ENCODE assay signal across 23 cellular contexts in the genomic region with DNA sequence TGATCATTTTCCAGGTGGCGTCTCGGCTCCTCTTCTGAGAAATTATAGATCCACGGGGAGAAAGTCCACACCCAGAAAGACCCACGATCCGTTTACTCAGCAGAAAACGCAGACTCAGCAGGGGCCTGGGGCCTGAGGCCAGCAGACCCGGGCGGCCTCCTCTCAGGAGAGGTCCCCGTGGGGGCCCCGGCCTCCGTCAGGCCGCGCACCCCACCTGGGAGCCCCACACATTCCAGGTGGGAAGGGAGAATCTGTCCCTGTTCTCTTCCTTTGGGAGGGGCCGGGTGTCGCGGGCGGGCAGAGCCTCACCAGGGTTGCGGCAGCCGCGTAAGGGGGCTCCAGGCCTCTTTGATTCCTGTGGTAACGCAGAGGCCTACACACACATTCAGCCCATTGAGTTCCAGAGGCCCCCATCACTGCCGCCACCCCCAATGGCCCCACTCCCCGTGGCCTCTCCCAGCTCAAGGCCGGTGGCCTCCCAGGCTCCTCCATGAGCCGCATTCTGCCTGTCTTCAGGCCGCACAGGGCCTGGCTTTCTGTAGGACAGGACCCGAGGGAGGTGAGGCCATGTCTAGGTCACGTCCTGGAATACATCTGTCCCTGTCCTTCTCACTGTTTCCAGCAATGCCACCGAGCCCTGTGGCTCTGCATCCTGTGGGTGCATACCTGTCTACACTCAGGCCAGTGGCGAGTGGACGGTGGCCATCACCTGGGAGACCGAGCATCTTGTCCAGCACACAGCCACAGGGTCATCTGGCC. TPM values are rescaled to one million over a fixed set of nuclear protein-coding genes. Genes with fewer than 3 reads are reported as not detected.
"Had no signal": no experiment of that assay in that cellular context is flagged by ENCODE, and none has a peak within 500 bp of the region (broad histone marks: within the 10 kb centered on the region; RNA-seq: fewer than 3 reads in every experiment).

No MANE protein-coding gene starts in this region.

- ATAC-seq: activated CD4-positive, alpha-beta T cell treated with anti-CD3 and anti-CD28 coated beads for 36 hours; gastrocnemius medialis; stimulated activated memory B cell treated with anti-CD40 and anti-IgM and Interleukin-4, amounts not matched to agents 10 μg/mL and 1 μg/mL and 100 μg/mL, for 72 hours had no signal

- DNase-seq: activated CD4-positive, alpha-beta memory T cell treated with anti-CD3 and anti-CD28 coated beads, Interleukin-2, amount 10 ng/mL, durations not matched to agents 7 days and 5 days; activated CD4-positive, alpha-beta T cell treated with anti-CD3 and anti-CD28 coated beads for 36 hours; activated naive CD4-positive, alpha-beta T cell treated with anti-CD3 and anti-CD28 coated beads for 36 hours; activated T-cell treated with anti-CD3 and anti-CD28 coated beads, Interleukin-2, amount 50 U/mL, for 24 hours; effector CD8-positive, alpha-beta T cell; nephron progenitor cell; occipital lobe; small intestine; stimulated activated CD4-positive, alpha-beta T cell treated with anti-CD3 and anti-CD28 coated beads, Interleukin-4, amount 100 ng/mL, for 1 hour; uterus had no signal

- H3K27me3 Mint-ChIP-seq: activated CD4-positive, alpha-beta memory T cell treated with anti-CD3 and anti-CD28 coated beads, Interleukin-2, amount 10 ng/mL, durations not matched to agents 7 days and 5 days; activated CD4-positive, alpha-beta T cell treated with anti-CD3 and anti-CD28 coated beads for 36 hours; activated T-cell treated with anti-CD3 and anti-CD28 coated beads, Interleukin-2, amount 50 U/mL, for 24 hours; progenitor cell of endocrine pancreas; stimulated activated memory B cell treated with anti-CD40 and anti-IgM and Interleukin-4, amounts not matched to agents 10 μg/mL and 1 μg/mL and 100 μg/mL, for 72 hours had no signal

- H3K27ac Mint-ChIP-seq: activated CD4-positive, alpha-beta memory T cell treated with anti-CD3 and anti-CD28 coated beads, Interleukin-2, amount 10 ng/mL, durations not matched to agents 7 days and 5 days; activated CD4-positive, alpha-beta T cell treated with anti-CD3 and anti-CD28 coated beads for 36 hours; activated naive CD4-positive, alpha-beta T cell treated with anti-CD3 and anti-CD28 coated beads for 36 hours; activated T-cell treated with anti-CD3 and anti-CD28 coated beads, Interleukin-2, amount 50 U/mL, for 24 hours; mesothelial cell of epicardium; nephron progenitor cell; stimulated activated memory B cell treated with anti-CD40 and anti-IgM and Interleukin-4, amounts not matched to agents 10 μg/mL and 1 μg/mL and 100 μg/mL, for 72 hours; T-helper 2 cell treated with Interferon-gamma antibody and Interleukin-4, amounts not matched to agents 5 μg/mL and 100 μg/mL, for 36 hours had no signal

- H3K4me3 Mint-ChIP-seq: activated CD4-positive, alpha-beta memory T cell treated with anti-CD3 and anti-CD28 coated beads, Interleukin-2, amount 10 ng/mL, durations not matched to agents 7 days and 5 days; activated CD4-positive, alpha-beta T cell treated with anti-CD3 and anti-CD28 coated beads for 36 hours; activated naive CD4-positive, alpha-beta T cell treated with anti-CD3 and anti-CD28 coated beads for 36 hours; activated T-cell treated with anti-CD3 and anti-CD28 coated beads, Interleukin-2, amount 50 U/mL, for 24 hours; mesothelial cell of epicardium; nephron progenitor cell; stimulated activated memory B cell treated with anti-CD40 and anti-IgM and Interleukin-4, amounts not matched to agents 10 μg/mL and 1 μg/mL and 100 μg/mL, for 72 hours; T-helper 2 cell treated with Interferon-gamma antibody and Interleukin-4, amounts not matched to agents 5 μg/mL and 100 μg/mL, for 36 hours had no signal

- H3K4me1 ChIP-seq: ascending aorta, gastrocnemius medialis, heart left ventricle, right atrium auricular region, uterus had no signal

- H3K4me1 Mint-ChIP-seq: activated CD4-positive, alpha-beta memory T cell treated with anti-CD3 and anti-CD28 coated beads, Interleukin-2, amount 10 ng/mL, durations not matched to agents 7 days and 5 days; activated CD4-positive, alpha-beta T cell treated with anti-CD3 and anti-CD28 coated beads for 36 hours; mesothelial cell of epicardium; nephron progenitor cell; stimulated activated memory B cell treated with anti-CD40 and anti-IgM and Interleukin-4, amounts not matched to agents 10 μg/mL and 1 μg/mL and 100 μg/mL, for 72 hours had no signal

- H3K36me3 ChIP-seq: breast epithelium, right atrium auricular region, uterus had no signal

- FAIRE-seq: small intestine, TTC549 had no signal

- H3K9me3 ChIP-seq: gastrocnemius medialis, right atrium auricular region, uterus had no signal

- H3K4me3 ChIP-seq: ascending aorta, gastrocnemius medialis, heart left ventricle, lung, right atrium auricular region, SK-N-MC, uterus had no signal

- H3K27ac ChIP-seq: ascending aorta, breast epithelium, gastrocnemius medialis, heart left ventricle, right atrium auricular region, SK-N-MC, uterus had no signal

- H3K27me3 ChIP-seq: ascending aorta, breast epithelium, gastrocnemius medialis, heart left ventricle, right atrium auricular region, uterus had no signal

RNA-seq across cellular contexts. Expression of gene IGFALS, which starts 1.6 kb away (rescaled TPM):
- total RNA-seq: activated CD4-positive, alpha-beta T cell treated with anti-CD3 and anti-CD28 coated beads for 36 hours; activated naive CD4-positive, alpha-beta T cell treated with anti-CD3 and anti-CD28 coated beads for 36 hours; ascending aorta; esophagus mucosa; occipital lobe; right atrium auricular region had no signal
